Comparison of ENCODE assay signal across 13 cellular contexts in genomic region chr12:7839226-7839625, GRCh38. TPM values are rescaled to one million over a fixed set of nuclear protein-coding genes. Genes with fewer than 3 reads are reported as not detected.
DNase-seq lines count a peak whose midpoint lies in the region; ATAC-seq and TF ChIP-seq lines count a peak whose summit lies in the region.
"Not testable (repeated sequence)": the region's sequence is repeated elsewhere in the genome, so short reads cannot be mapped to it uniquely, and the experiment has no call there.
"Had no signal": no experiment of that assay in that cellular context is flagged by ENCODE, and none has a peak within 500 bp of the region (broad histone marks: within the 10 kb centered on the region; RNA-seq: fewer than 3 reads in every experiment).

No MANE protein-coding gene starts in this region.

- not testable (repeated sequence) for H3K56ac ChIP-seq in IMR-90 (ENCODE audit: extremely low read depth, insufficient read depth, low read length)

- peak; percentile 61 for DNase-seq in IMR-90
- DNase-seq in NCI-H524 treated with DMSO at 0.1 percent for 48 hours (lab: John Stamatoyannopoulos, UW) = peak; percentile 6
- DNase-seq in astrocyte of the hippocampus (ENCODE audit: low read depth, low spot score) = peak; percentile 46
- peak; percentile 28 to 32 for DNase-seq in fibroblast of lung (ENCODE audit: low read depth in 2 of 2)
- peak; percentile 25 for DNase-seq in left ventricle myocardium inferior
- peak; percentile 87 for DNase-seq in mesenteric fat pad (ENCODE audit: low spot score)
- peak; percentile 46 to 94 (median 74) for DNase-seq in posterior cingulate gyrus

- CTCF ChIA-PET in IMR-90 (lab: Yijun Ruan, JAX) = not testable (repeated sequence)

- not testable (repeated sequence) for H4K20me1 ChIP-seq in IMR-90 (ENCODE audit: insufficient read depth, low read length); fibroblast of lung (ENCODE audit: control insufficient read depth, extremely low read depth, insufficient read depth, low read length)

- TF ChIP-seq CTCF in IMR-90 (conservative IDR thresholded peaks at IDR 0.05; ENCODE audit: low read depth, low read length); fibroblast of lung (conservative IDR thresholded peaks at IDR 0.05 in 1 of 2, IDR thresholded peaks at IDR 0.05 in 1 of 2; ENCODE audit: low read depth in 1 of 2, low read length in 2 of 2); left ventricle myocardium inferior (IDR thresholded peaks at IDR 0.05; ENCODE audit: borderline replicate concordance): not testable (repeated sequence)

- not testable (repeated sequence) for H2BK15ac ChIP-seq in IMR-90 (ENCODE audit: low read depth, low read length)

- H2BK5ac ChIP-seq in IMR-90 (ENCODE audit: low read depth, low read length, poor library complexity, severe bottlenecking) = not testable (repeated sequence)

- WGBS in IMR-90 (ENCODE audit: extremely low coverage in 2 of 2, insufficient read length in 1 of 2), 2 experiments = no CpG with 5 or more reads among the region's 10 CpGs

- H3K4me3 ChIP-seq in IMR-90 (ENCODE audit: insufficient read depth, low read depth, low read length); fibroblast of lung (replicated peaks in 1 of 4; ENCODE audit: control extremely low read depth in 1 of 4, insufficient read depth in 1 of 4, low read depth in 3 of 4, low read length in 4 of 4); left ventricle myocardium inferior: not testable (repeated sequence)

- H3K9me3 ChIP-seq in IMR-90 (ENCODE audit: control insufficient read depth, insufficient read depth, low read length); fibroblast of lung (ENCODE audit: control insufficient read depth, insufficient read depth, low read depth, low read length); left ventricle myocardium inferior (replicated peaks): not testable (repeated sequence)

- H3K14ac ChIP-seq in IMR-90 (replicated peaks; ENCODE audit: low read depth, low read length) = not testable (repeated sequence)

- peak; percentile 36 for ATAC-seq in IMR-90 (ENCODE audit: low read depth)

- H2BK120ac ChIP-seq in IMR-90 (ENCODE audit: low read depth, low read length) = not testable (repeated sequence)

- not testable (repeated sequence) for H3K9me1 ChIP-seq in IMR-90 (ENCODE audit: insufficient read depth, low read length)

- H3K23ac ChIP-seq in IMR-90 (ENCODE audit: low read depth, low read length) = not testable (repeated sequence)

- not testable (repeated sequence) for H3K4me1 ChIP-seq in IMR-90 (ENCODE audit: control insufficient read depth, insufficient read depth, low read length); fibroblast of lung (ENCODE audit: control insufficient read depth, extremely low read depth, insufficient read depth, low read length); left ventricle myocardium inferior

- H4K8ac ChIP-seq in IMR-90 (ENCODE audit: low read depth in 2 of 2, low read length in 2 of 2) = not testable (repeated sequence)

- H2AK9ac ChIP-seq in IMR-90 (replicated peaks; ENCODE audit: low read depth, low read length, poor library complexity) = not testable (repeated sequence)

- H4K91ac ChIP-seq in IMR-90 (ENCODE audit: insufficient read depth, low read depth, low read length) = not testable (repeated sequence)

- H2BK20ac ChIP-seq in IMR-90 (ENCODE audit: low read depth, low read length) = not testable (repeated sequence)

- not testable (repeated sequence) for H3K9ac ChIP-seq in IMR-90 (ENCODE audit: low read depth, low read length); fibroblast of lung (ENCODE audit: insufficient read depth, low read length)

- in situ Hi-C loops in IMR-90 (cut with MboI; ENCODE audit: low sequenced_read_pairs) = not testable (repeated sequence)

- not testable (repeated sequence) for H3K4ac ChIP-seq in IMR-90 (ENCODE audit: low read depth, low read length)

- not testable (repeated sequence) for TF ChIP-seq RAD21 in IMR-90 (IDR thresholded peaks at IDR 0.05; ENCODE audit: low read length)

- intact Hi-C loops in IMR-90 (cut with micrococcal nuclease); left ventricle myocardium inferior (cut with micrococcal nuclease); posterior cingulate gyrus (cut with DNase I): not testable (repeated sequence)

- not testable (repeated sequence) for H2AFZ ChIP-seq in IMR-90 (replicated peaks; ENCODE audit: low read length, poor library complexity)
- peak overlapping the region; percentile 77 for H2AFZ ChIP-seq in fibroblast of lung (ENCODE audit: low read length)

- dilution Hi-C loops in IMR-90 (cut with HindIII; ENCODE audit: low sequenced_read_pairs, unreplicated experiment) = not testable (repeated sequence)

- H3K36me3 ChIP-seq in IMR-90 (ENCODE audit: control insufficient read depth, insufficient read depth, low read length); fibroblast of lung (ENCODE audit: control insufficient read depth, insufficient read depth, low read length); left ventricle myocardium inferior: not testable (repeated sequence)

- TF ChIP-seq POLR2A in IMR-90 (IDR thresholded peaks at IDR 0.05; ENCODE audit: low read depth, low read length) = not testable (repeated sequence)

- peak overlapping the region; percentile 48; the same call in 1 of the 2 replicates for H4K5ac ChIP-seq in IMR-90 (ENCODE audit: low read depth, low read length)

- H3K18ac ChIP-seq in IMR-90 (ENCODE audit: low read depth, low read length) = 0 out of 2 replicates have a peak overlapping the region, but pooled peaks have one; percentile 59

- H3K27me3 ChIP-seq in IMR-90 (ENCODE audit: control insufficient read depth, insufficient read depth, low read length); fibroblast of lung (ENCODE audit: control insufficient read depth, insufficient read depth, low read length): not testable (repeated sequence)
- peaks cover 30% of the 10 kb centered on the region for H3K27me3 ChIP-seq in left ventricle myocardium inferior (ENCODE audit: low read depth)

- POLR2A ChIA-PET in IMR-90 (lab: Charles Lee; ENCODE audit: unreplicated experiment) = not testable (repeated sequence)

- not testable (repeated sequence) for H3K79me2 ChIP-seq in fibroblast of lung (ENCODE audit: control insufficient read depth, insufficient read depth, low read length)

- not testable (repeated sequence) for H3K27ac ChIP-seq in IMR-90 (ENCODE audit: insufficient read depth, low read length); fibroblast of lung (ENCODE audit: insufficient read depth, low read length); left ventricle myocardium inferior (replicated peaks)

- not testable (repeated sequence) for H3K79me1 ChIP-seq in IMR-90 (ENCODE audit: low read depth in 1 of 2, low read length in 2 of 2)

- peak overlapping the region; percentile 63; the same call in 1 of the 2 replicates for H3K4me2 ChIP-seq in IMR-90 (ENCODE audit: low read depth, low read length)
- peak overlapping the region; percentile 25 for H3K4me2 ChIP-seq in fibroblast of lung (ENCODE audit: extremely low read depth, insufficient read depth, low read length)

- not testable (repeated sequence) for BruUV-seq in IMR-90 (replicated peaks; lab: Mats Ljungman, UMichigan)

- H2AK5ac ChIP-seq in IMR-90 (ENCODE audit: low read depth, low read length) = not testable (repeated sequence)

RNA-seq across cellular contexts. Expression of gene SLC2A14, which starts 33.5 kb away (rescaled TPM):
- total RNA-seq in IMR-90 (2012; rRNA removed) (under 0.01 TPM in 1 of 2 replicates, not detected in the other), fibroblast of lung (under 0.01 and 0.17 TPM in 2 replicates), left ventricle myocardium inferior (not detected), mesenteric fat pad (5.4 TPM)
- polyA plus RNA-seq in IMR-90 (2012; rRNA removed) (0.05 and 0.07 TPM in 2 replicates), fibroblast of lung (0.07 TPM in 2 replicates)
- polyA plus RNA-seq in IMR-90 (2012; cell fraction: cytosol; rRNA removed) = 0.05 TPM in 1 of 2 replicates, not detected in the other
- polyA plus RNA-seq in IMR-90 (2012; cell fraction: nucleus; rRNA removed; ENCODE audit: low replicate concordance) = 0.10 and 0.30 TPM in 2 replicates
- polyA plus RNA-seq in fibroblast of lung (2012) = 0.05 and 0.09 TPM in 2 replicates
- not detected in 2 replicates for polyA minus RNA-seq in fibroblast of lung (ENCODE audit: low replicate concordance)
- total RNA-seq: lower lobe of right lung, renal cortical epithelial cell had no signal

RNA-seq across cellular contexts. Expression of gene NANOG, which starts 50.0 kb away (rescaled TPM):
- total RNA-seq in IMR-90 (2012; rRNA removed) (not detected in 2 replicates), fibroblast of lung (not detected in 2 replicates), left ventricle myocardium inferior (not detected), mesenteric fat pad (0.35 TPM)
- polyA plus RNA-seq in IMR-90 (2012; rRNA removed) (not detected in 2 replicates), fibroblast of lung (0.02 TPM in 1 of 2 replicates, not detected in the other)
- not detected in 2 replicates for polyA plus RNA-seq in IMR-90 (2012; cell fraction: cytosol; rRNA removed)
- polyA plus RNA-seq in IMR-90 (2012; cell fraction: nucleus; rRNA removed; ENCODE audit: low replicate concordance) = 0.01 TPM in 1 of 2 replicates, not detected in the other
- polyA plus RNA-seq in fibroblast of lung (2012) = not detected in 2 replicates
- polyA minus RNA-seq in fibroblast of lung (ENCODE audit: low replicate concordance) = not detected in 2 replicates
- total RNA-seq: activated CD4-positive, alpha-beta T cell treated with anti-CD3 and anti-CD28 coated beads, Interleukin-2, amount 10 ng/mL, durations not matched to agents 7 days and 5 days; activated naive CD8-positive, alpha-beta T cell treated with anti-CD3 and anti-CD28 coated beads, Interleukin-2, amount 10 ng/mL, durations not matched to agents 7 days and 5 days; lower lobe of right lung; Peyer's patch; renal cortical epithelial cell; smooth muscle cell had no signal
- polyA plus RNA-seq: smooth muscle cell had no signal

Comparison
In these comparisons a context has a peak if more than half of its experiments do, and no peak if none do; other contexts are left out.
1. DNase-seq: peak in every context shown above with its lines; median percentile 87 in mesenteric fat pad; 74 in posterior cingulate gyrus; 61 in IMR-90; 46 in astrocyte of the hippocampus; 30 in fibroblast of lung; 25 in left ventricle myocardium inferior; 6 in NCI-H524 treated with DMSO at 0.1 percent for 48 hours.